In genomic region chr7:30135551-30136271, GRCh38 we compare ENCODE assay signal across 2 cellular contexts.
TF ChIP-seq lines count a peak whose summit lies in the region.

No MANE protein-coding gene starts in this region.

TF ChIP-seq in IMR-90, 13 proteins besides CTCF, POLR2A, EP300 and RAD21:
- TF ChIP-seq SMC3 (IDR thresholded peaks at IDR 0.05; ENCODE audit: low read depth, low read length), result no peak
- TF ChIP-seq BHLHE40 (IDR thresholded peaks at IDR 0.05; ENCODE audit: low read depth, low read length), result peak; percentile 74
- peak; percentile 4; the same call in 1 of the 2 replicates for TF ChIP-seq MAZ (IDR thresholded peaks at IDR 0.05; ENCODE audit: borderline replicate concordance, low read depth, low read length)

TF ChIP-seq in K562, 482 proteins besides CTCF, POLR2A, EP300 and RAD21 (continues in another document):
- TF ChIP-seq NRF1 (conservative IDR thresholded peaks at IDR 0.05 in 1 of 2, IDR thresholded peaks at IDR 0.05 in 1 of 2) (peak; percentile 81 to 84), CHD1 (IDR thresholded peaks at IDR 0.05; ENCODE audit: low read length) (peak; percentile 63), SMARCE1 (IDR thresholded peaks at IDR 0.05) (no peak), ZBTB33 (CRISPR knock-in tag; IDR thresholded peaks at IDR 0.05) (peak; percentile 78), HDAC1 (IDR thresholded peaks at IDR 0.05) (0 out of 4 replicates have a peak, but pooled peaks of 1 of the 2 experiments have one; percentile 35), ZNF3 (CRISPR knock-in tag; IDR thresholded peaks at IDR 0.05) (no peak), RBM25 (IDR thresholded peaks at IDR 0.05; ENCODE audit: low read depth, low read length, severe bottlenecking) (no peak), ZNF445 (CRISPR knock-in tag; IDR thresholded peaks at IDR 0.05; ENCODE audit: low read depth) (no peak), CREB1 (IDR thresholded peaks at IDR 0.05) (no peak), CREB1 (CRISPR knock-in tag; IDR thresholded peaks at IDR 0.05) (0 out of 2 replicates have a peak, but pooled peaks have one; percentile 0), TEAD4 (IDR thresholded peaks at IDR 0.05; ENCODE audit: low read length) (no peak), TEAD4 (CRISPR knock-in tag; IDR thresholded peaks at IDR 0.05; ENCODE audit: borderline replicate concordance) (no peak), MBD1 (CRISPR knock-in tag; IDR thresholded peaks at IDR 0.05) (peak; percentile 74; the same call in 1 of the 2 replicates), ASH1L (IDR thresholded peaks at IDR 0.05; ENCODE audit: borderline replicate concordance, low read depth, partially characterized antibody) (no peak), ZNF324 (CRISPR knock-in tag; IDR thresholded peaks at IDR 0.05) (no peak), SAP30 (IDR thresholded peaks at IDR 0.05; ENCODE audit: borderline replicate concordance, insufficient read depth, low read depth, low read length, poor library complexity, severe bottlenecking) (peak; percentile 50), RBFOX2 (IDR thresholded peaks at IDR 0.05; ENCODE audit: low read depth, low read length) (peak; percentile 54), ZNF282 (CRISPR knock-in tag; IDR thresholded peaks at IDR 0.05) (peak; percentile 85; the same call in 1 of the 2 replicates), POLR2G (IDR thresholded peaks at IDR 0.05; ENCODE audit: low read depth, low read length) (peak; percentile 59)
- TF ChIP-seq, protein P1, sequence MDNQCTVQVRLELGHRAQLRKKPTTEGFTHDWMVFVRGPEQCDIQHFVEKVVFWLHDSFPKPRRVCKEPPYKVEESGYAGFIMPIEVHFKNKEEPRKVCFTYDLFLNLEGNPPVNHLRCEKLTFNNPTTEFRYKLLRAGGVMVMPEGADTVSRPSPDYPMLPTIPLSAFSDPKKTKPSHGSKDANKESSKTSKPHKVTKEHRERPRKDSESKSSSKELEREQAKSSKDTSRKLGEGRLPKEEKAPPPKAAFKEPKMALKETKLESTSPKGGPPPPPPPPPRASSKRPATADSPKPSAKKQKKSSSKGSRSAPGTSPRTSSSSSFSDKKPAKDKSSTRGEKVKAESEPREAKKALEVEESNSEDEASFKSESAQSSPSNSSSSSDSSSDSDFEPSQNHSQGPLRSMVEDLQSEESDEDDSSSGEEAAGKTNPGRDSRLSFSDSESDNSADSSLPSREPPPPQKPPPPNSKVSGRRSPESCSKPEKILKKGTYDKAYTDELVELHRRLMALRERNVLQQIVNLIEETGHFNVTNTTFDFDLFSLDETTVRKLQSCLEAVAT (IDR thresholded peaks at IDR 0.05), result peak in 1 of 2 experiments; percentile 47; a peak in 1 of 4 replicates
- TF ChIP-seq, protein P2, sequence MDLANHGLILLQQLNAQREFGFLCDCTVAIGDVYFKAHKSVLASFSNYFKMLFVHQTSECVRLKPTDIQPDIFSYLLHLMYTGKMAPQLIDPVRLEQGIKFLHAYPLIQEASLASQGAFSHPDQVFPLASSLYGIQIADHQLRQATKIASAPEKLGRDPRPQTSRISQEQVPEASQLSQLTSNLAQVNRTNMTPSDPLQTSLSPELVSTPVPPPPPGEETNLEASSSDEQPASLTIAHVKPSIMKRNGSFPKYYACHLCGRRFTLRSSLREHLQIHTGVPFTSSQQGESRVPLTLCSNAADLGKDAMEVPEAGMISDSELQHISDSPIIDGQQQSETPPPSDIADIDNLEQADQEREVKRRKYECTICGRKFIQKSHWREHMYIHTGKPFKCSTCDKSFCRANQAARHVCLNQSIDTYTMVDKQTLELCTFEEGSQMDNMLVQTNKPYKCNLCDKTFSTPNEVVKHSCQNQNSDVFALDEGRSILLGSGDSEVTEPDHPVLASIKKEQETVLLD (IDR thresholded peaks at IDR 0.05), result 0 out of 2 replicates have a peak, but pooled peaks have one; percentile 49
- TF ChIP-seq, protein P3, sequence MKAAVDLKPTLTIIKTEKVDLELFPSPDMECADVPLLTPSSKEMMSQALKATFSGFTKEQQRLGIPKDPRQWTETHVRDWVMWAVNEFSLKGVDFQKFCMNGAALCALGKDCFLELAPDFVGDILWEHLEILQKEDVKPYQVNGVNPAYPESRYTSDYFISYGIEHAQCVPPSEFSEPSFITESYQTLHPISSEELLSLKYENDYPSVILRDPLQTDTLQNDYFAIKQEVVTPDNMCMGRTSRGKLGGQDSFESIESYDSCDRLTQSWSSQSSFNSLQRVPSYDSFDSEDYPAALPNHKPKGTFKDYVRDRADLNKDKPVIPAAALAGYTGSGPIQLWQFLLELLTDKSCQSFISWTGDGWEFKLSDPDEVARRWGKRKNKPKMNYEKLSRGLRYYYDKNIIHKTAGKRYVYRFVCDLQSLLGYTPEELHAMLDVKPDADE (conservative IDR thresholded peaks at IDR 0.05; ENCODE audit: control insufficient read depth, low read depth, low read length), result 0 out of 2 replicates have a peak, but pooled peaks have one; percentile 18
- TF ChIP-seq, protein P4, sequence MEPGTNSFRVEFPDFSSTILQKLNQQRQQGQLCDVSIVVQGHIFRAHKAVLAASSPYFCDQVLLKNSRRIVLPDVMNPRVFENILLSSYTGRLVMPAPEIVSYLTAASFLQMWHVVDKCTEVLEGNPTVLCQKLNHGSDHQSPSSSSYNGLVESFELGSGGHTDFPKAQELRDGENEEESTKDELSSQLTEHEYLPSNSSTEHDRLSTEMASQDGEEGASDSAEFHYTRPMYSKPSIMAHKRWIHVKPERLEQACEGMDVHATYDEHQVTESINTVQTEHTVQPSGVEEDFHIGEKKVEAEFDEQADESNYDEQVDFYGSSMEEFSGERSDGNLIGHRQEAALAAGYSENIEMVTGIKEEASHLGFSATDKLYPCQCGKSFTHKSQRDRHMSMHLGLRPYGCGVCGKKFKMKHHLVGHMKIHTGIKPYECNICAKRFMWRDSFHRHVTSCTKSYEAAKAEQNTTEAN (CRISPR knock-in tag; IDR thresholded peaks at IDR 0.05), result no peak
- TF ChIP-seq, protein P5, sequence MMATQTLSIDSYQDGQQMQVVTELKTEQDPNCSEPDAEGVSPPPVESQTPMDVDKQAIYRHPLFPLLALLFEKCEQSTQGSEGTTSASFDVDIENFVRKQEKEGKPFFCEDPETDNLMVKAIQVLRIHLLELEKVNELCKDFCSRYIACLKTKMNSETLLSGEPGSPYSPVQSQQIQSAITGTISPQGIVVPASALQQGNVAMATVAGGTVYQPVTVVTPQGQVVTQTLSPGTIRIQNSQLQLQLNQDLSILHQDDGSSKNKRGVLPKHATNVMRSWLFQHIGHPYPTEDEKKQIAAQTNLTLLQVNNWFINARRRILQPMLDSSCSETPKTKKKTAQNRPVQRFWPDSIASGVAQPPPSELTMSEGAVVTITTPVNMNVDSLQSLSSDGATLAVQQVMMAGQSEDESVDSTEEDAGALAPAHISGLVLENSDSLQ (IDR thresholded peaks at IDR 0.05), result no peak
- TF ChIP-seq, protein P6, sequence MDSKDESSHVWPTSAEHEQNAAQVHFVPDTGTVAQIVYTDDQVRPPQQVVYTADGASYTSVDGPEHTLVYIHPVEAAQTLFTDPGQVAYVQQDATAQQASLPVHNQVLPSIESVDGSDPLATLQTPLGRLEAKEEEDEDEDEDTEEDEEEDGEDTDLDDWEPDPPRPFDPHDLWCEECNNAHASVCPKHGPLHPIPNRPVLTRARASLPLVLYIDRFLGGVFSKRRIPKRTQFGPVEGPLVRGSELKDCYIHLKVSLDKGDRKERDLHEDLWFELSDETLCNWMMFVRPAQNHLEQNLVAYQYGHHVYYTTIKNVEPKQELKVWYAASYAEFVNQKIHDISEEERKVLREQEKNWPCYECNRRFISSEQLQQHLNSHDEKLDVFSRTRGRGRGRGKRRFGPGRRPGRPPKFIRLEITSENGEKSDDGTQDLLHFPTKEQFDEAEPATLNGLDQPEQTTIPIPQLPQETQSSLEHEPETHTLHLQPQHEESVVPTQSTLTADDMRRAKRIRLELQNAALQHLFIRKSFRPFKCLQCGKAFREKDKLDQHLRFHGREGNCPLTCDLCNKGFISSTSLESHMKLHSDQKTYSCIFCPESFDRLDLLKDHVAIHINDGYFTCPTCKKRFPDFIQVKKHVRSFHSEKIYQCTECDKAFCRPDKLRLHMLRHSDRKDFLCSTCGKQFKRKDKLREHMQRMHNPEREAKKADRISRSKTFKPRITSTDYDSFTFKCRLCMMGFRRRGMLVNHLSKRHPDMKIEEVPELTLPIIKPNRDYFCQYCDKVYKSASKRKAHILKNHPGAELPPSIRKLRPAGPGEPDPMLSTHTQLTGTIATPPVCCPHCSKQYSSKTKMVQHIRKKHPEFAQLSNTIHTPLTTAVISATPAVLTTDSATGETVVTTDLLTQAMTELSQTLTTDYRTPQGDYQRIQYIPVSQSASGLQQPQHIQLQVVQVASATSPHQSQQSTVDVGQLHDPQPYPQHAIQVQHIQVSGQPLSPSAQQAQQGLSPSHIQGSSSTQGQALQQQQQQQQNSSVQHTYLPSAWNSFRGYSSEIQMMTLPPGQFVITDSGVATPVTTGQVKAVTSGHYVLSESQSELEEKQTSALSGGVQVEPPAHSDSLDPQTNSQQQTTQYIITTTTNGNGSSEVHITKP (IDR thresholded peaks at IDR 0.05; ENCODE audit: partially characterized antibody), result no peak
- TF ChIP-seq, protein P7, sequence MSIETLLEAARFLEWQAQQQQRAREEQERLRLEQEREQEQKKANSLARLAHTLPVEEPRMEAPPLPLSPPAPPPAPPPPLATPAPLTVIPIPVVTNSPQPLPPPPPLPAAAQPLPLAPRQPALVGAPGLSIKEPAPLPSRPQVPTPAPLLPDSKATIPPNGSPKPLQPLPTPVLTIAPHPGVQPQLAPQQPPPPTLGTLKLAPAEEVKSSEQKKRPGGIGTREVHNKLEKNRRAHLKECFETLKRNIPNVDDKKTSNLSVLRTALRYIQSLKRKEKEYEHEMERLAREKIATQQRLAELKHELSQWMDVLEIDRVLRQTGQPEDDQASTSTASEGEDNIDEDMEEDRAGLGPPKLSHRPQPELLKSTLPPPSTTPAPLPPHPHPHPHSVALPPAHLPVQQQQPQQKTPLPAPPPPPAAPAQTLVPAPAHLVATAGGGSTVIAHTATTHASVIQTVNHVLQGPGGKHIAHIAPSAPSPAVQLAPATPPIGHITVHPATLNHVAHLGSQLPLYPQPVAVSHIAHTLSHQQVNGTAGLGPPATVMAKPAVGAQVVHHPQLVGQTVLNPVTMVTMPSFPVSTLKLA (conservative IDR thresholded peaks at IDR 0.05), result peak in 1 of 2 experiments; percentile 27; a peak in 1 of 4 replicates
